Comparison of ENCODE assay signal across 13 cellular contexts in genomic region chr15:70463453-70463834, GRCh38.
DNase-seq lines count a peak whose midpoint lies in the region; ATAC-seq, FAIRE-seq and TF ChIP-seq lines count a peak whose summit lies in the region.
"Had no signal": no experiment of that assay in that cellular context is flagged by ENCODE, and none has a peak within 500 bp of the region (broad histone marks: within the 10 kb centered on the region; RNA-seq: fewer than 3 reads in every experiment).

No MANE protein-coding gene starts in this region.

- no peaks in the 10 kb centered on the region for H3K4me1 ChIP-seq in naive thymus-derived CD4-positive, alpha-beta T cell (ENCODE audit: control insufficient read depth in 2 of 2, insufficient read depth in 2 of 2, low read length in 2 of 2)

- H3K27ac ChIP-seq in WERI-Rb-1, result no peak overlapping the region
- no peak overlapping the region for H3K27ac ChIP-seq in naive thymus-derived CD4-positive, alpha-beta T cell (ENCODE audit: low read depth, low read length)
- H3K27ac ChIP-seq: RWPE1 had no signal

- intact Hi-C loops in naive thymus-derived CD4-positive, alpha-beta T cell (cut with micrococcal nuclease), result loop anchor here in 1 of 2 donors (10.0 kb wide), 1 partner anchor 209 kb away; no protein-coding TSS in a partner anchor

- H3K4me3 Mint-ChIP-seq in type B pancreatic cell, result no peak overlapping the region
- no peak overlapping the region for H3K4me3 Mint-ChIP-seq in naive thymus-derived CD4-positive, alpha-beta T cell

- no peaks in the 10 kb centered on the region for H3K27me3 ChIP-seq in WERI-Rb-1 (ENCODE audit: insufficient read depth, low read depth, severe bottlenecking)
- no peaks in the 10 kb centered on the region for H3K27me3 ChIP-seq in naive thymus-derived CD4-positive, alpha-beta T cell (ENCODE audit: control insufficient read depth in 2 of 2, insufficient read depth in 2 of 2, low read length in 2 of 2)
- H3K27me3 ChIP-seq: left lung had no signal

- no peaks in the 10 kb centered on the region for H3K36me3 Mint-ChIP-seq in type B pancreatic cell
- H3K36me3 Mint-ChIP-seq in naive thymus-derived CD4-positive, alpha-beta T cell, result no peaks in the 10 kb centered on the region

- CTCF ChIA-PET in naive thymus-derived CD4-positive, alpha-beta T cell (lab: Charles Lee), result interaction anchor here (1.1 to 5.1 kb wide), 3 partner anchors 24 to 985 kb away, joined by 3 to 26 read pairs (median 4); no protein-coding TSS in a partner anchor

- peak; percentile 87 for FAIRE-seq in GM12892 (lab: Jason Lieb, UNC)
- FAIRE-seq: astrocyte, small intestine had no signal

- no peaks in the 10 kb centered on the region for H3K9me3 Mint-ChIP-seq in type B pancreatic cell
- H3K9me3 Mint-ChIP-seq in naive thymus-derived CD4-positive, alpha-beta T cell, result no peaks in the 10 kb centered on the region

- TF ChIP-seq CTCF in type B pancreatic cell (conservative IDR thresholded peaks at IDR 0.05), result no peak
- no peak for TF ChIP-seq CTCF in WERI-Rb-1 (IDR thresholded peaks at IDR 0.05; ENCODE audit: low read depth, low read length)

- H3K9me3 ChIP-seq in WERI-Rb-1 (ENCODE audit: severe bottlenecking), result no peaks in the 10 kb centered on the region
- no peaks in the 10 kb centered on the region for H3K9me3 ChIP-seq in naive thymus-derived CD4-positive, alpha-beta T cell (ENCODE audit: control insufficient read depth in 2 of 3, low read length in 3 of 3)
- H3K9me3 ChIP-seq: left lung had no signal

- POLR2A ChIA-PET in naive thymus-derived CD4-positive, alpha-beta T cell (lab: Charles Lee), result no interaction called here

- ATAC-seq in GM21423 (IDR thresholded peaks at IDR 0.05; ENCODE audit: unreplicated experiment), result peak; percentile 8
- peak; percentile 21 for ATAC-seq in HG03432 (IDR thresholded peaks at IDR 0.05; ENCODE audit: unreplicated experiment)
- ATAC-seq in naive thymus-derived CD4-positive, alpha-beta T cell, result no peak

- no peak for TF ChIP-seq POLR2A in GM12892 (IDR thresholded peaks at IDR 0.05; ENCODE audit: low read depth, low read length)

- H3K36me3 ChIP-seq in WERI-Rb-1, result no peaks in the 10 kb centered on the region
- H3K36me3 ChIP-seq in naive thymus-derived CD4-positive, alpha-beta T cell (ENCODE audit: control insufficient read depth in 2 of 3, insufficient read depth in 3 of 3, low read length in 3 of 3), result no peaks in the 10 kb centered on the region
- H3K36me3 ChIP-seq: left lung had no signal

- no peak for DNase-seq in GM12892 (ENCODE audit: insufficient read length)
- peak; percentile 81 for DNase-seq in SKM-1 treated with dmso at 0.1 percent for 144 hours (lab: John Stamatoyannopoulos, UW; ENCODE audit: unreplicated experiment)
- DNase-seq in type B pancreatic cell (ENCODE audit: extremely low spot score, unreplicated experiment), result no peak
- no peak for DNase-seq in stimulated activated CD4-positive, alpha-beta T cell treated with anti-CD3 and anti-CD28 coated beads, Interleukin-4, amount 100 ng/mL, for 1 hour
- no peak for DNase-seq in WERI-Rb-1
- no peak for DNase-seq in naive thymus-derived CD4-positive, alpha-beta T cell
- DNase-seq: NCI-H2171, small intestine had no signal

- no peak overlapping the region for H3K27ac Mint-ChIP-seq in type B pancreatic cell
- H3K27ac Mint-ChIP-seq in naive thymus-derived CD4-positive, alpha-beta T cell, result no peak overlapping the region

- no peak overlapping the region for H3K4me3 ChIP-seq in WERI-Rb-1 (ENCODE audit: low read depth, low read length)
- no peak overlapping the region for H3K4me3 ChIP-seq in naive thymus-derived CD4-positive, alpha-beta T cell (ENCODE audit: low read length)
- H3K4me3 ChIP-seq: left lung had no signal

- H3K4me1 Mint-ChIP-seq in type B pancreatic cell (ENCODE audit: unreplicated experiment), result peaks cover 7% of the 10 kb centered on the region
- peaks cover 11 to 21% (median 18%) of the 10 kb centered on the region in 7 donors for H3K4me1 Mint-ChIP-seq in naive thymus-derived CD4-positive, alpha-beta T cell

- peaks cover 23% of the 10 kb centered on the region for H3K27me3 Mint-ChIP-seq in type B pancreatic cell
- H3K27me3 Mint-ChIP-seq in naive thymus-derived CD4-positive, alpha-beta T cell, result peaks cover 0 to 77% (median 5%) of the 10 kb centered on the region in 5 donors
